10 cellular contexts compared by ENCODE assay signal in the genomic region with DNA sequence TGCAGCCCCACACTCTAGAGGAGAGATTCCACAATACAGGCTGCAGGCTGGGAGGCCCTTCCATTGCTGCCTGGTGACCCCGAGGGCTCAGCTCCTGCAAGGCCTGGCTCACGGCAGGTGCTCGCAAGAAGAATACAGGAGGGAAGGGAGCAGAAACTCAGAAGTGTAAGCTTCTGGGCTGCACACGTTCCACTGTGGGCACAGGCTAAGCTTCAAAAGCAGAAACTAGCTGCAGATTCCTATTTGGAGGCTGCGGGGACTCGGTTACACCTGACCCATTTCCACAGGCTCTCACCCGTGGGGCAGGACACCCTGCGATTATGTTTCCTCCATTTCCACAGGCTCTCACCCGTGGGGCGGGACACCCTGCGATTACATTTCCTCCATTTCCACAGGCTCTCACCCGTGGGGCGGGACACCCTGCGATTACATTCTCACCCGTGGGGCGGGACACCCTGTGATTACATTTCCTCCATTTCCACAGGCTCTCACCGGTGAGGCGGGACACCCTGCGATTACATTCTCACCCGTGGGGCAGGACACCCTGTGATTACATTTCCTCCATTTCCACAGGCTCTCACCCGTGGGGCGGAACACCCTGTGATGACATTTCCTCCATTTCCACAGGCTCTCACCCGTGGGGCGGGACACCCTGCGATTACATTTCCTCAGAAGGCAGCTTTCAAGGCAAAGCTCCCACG. TPM values are rescaled to one million over a fixed set of nuclear protein-coding genes. Genes with fewer than 3 reads are reported as not detected.
DNase-seq lines count a peak whose midpoint lies in the region; ATAC-seq, FAIRE-seq and TF ChIP-seq lines count a peak whose summit lies in the region.
"Had no signal": no experiment of that assay in that cellular context is flagged by ENCODE, and none has a peak within 500 bp of the region (broad histone marks: within the 10 kb centered on the region; RNA-seq: fewer than 3 reads in every experiment).

No MANE protein-coding gene starts in this region.

- FAIRE-seq in D721Med (lab: Jason Lieb, UNC) (no peak), kidney (lab: Jason Lieb, UNC) (no peak)

- DNase-seq in D341Med (ENCODE audit: low spot score) (peak; percentile 1), Peyer's patch (peak in 2 of 3 donors; percentile 24 to 41), right cardiac atrium (peak in 2 of 3 donors; percentile 31 to 46), psoas muscle (peak; percentile 2 to 30), D721Med (ENCODE audit: insufficient read length, low spot score) (no peak), substantia nigra (lab: John Stamatoyannopoulos, UW) (no peak), kidney (no peak), NOMO-1 treated with DMSO at 0.1 percent for 48 hours (lab: John Stamatoyannopoulos, UW; ENCODE audit: unreplicated experiment) (no peak)
- DNase-seq: NCI-H1105 had no signal

- TF ChIP-seq POLR2A in Peyer's patch (IDR thresholded peaks at IDR 0.05): no peak

- H3K9me3 ChIP-seq in Peyer's patch: no peaks in the 10 kb centered on the region
- no peaks in the 10 kb centered on the region for H3K9me3 ChIP-seq in right cardiac atrium (ENCODE audit: control insufficient read depth, low read length)
- no peaks in the 10 kb centered on the region for H3K9me3 ChIP-seq in psoas muscle
- H3K9me3 ChIP-seq in kidney (ENCODE audit: control insufficient read depth in 1 of 2, low read length in 2 of 2): no peaks in the 10 kb centered on the region

- WGBS in right cardiac atrium: 72% methylated on average over 26 of the region's 26 CpGs
- 76 to 81% (median 77%) methylated on average over 26 of the region's 26 CpGs for WGBS in psoas muscle, 3 donors

- no peaks in the 10 kb centered on the region for H3K27me3 ChIP-seq in Peyer's patch
- H3K27me3 ChIP-seq in right cardiac atrium (ENCODE audit: control insufficient read depth, insufficient read depth): no peaks in the 10 kb centered on the region
- H3K27me3 ChIP-seq in psoas muscle (ENCODE audit: insufficient read depth in 3 of 3, low read length in 2 of 3): no peaks in the 10 kb centered on the region

- peaks cover 0 to 5% (median 0%) of the 10 kb centered on the region in 3 donors for H3K36me3 ChIP-seq in Peyer's patch
- no peaks in the 10 kb centered on the region for H3K36me3 ChIP-seq in psoas muscle (ENCODE audit: insufficient read depth in 1 of 2, low read depth in 1 of 2)
- H3K36me3 ChIP-seq in kidney (ENCODE audit: control insufficient read depth in 1 of 2, insufficient read depth in 2 of 2, low read length in 2 of 2): peaks cover 0 to 2% of the 10 kb centered on the region in 2 donors

- H3K4me1 ChIP-seq in Peyer's patch (no peaks in the 10 kb centered on the region), right cardiac atrium (ENCODE audit: control insufficient read depth, insufficient read depth, low read length) (no peaks in the 10 kb centered on the region), psoas muscle (no peaks in the 10 kb centered on the region), kidney (ENCODE audit: control insufficient read depth in 1 of 2, insufficient read depth in 1 of 2, low read depth in 1 of 2, low read length in 2 of 2) (no peaks in the 10 kb centered on the region)

- TF ChIP-seq CTCF in Peyer's patch (IDR thresholded peaks at IDR 0.05): no peak
- no peak for TF ChIP-seq CTCF in psoas muscle (IDR thresholded peaks at IDR 0.05)
- TF ChIP-seq CTCF in D721Med (IDR thresholded peaks at IDR 0.05; ENCODE audit: insufficient read depth, missing control alignments): no peak
- TF ChIP-seq CTCF in kidney (IDR thresholded peaks at IDR 0.05; ENCODE audit: borderline replicate concordance, extremely low read depth, insufficient read depth): no peak

- no peak overlapping the region for H3K4me3 ChIP-seq in Peyer's patch
- no peak overlapping the region for H3K4me3 ChIP-seq in right cardiac atrium (ENCODE audit: low read length)
- no peak overlapping the region for H3K4me3 ChIP-seq in psoas muscle
- no peak overlapping the region for H3K4me3 ChIP-seq in kidney (ENCODE audit: low read length in 2 of 2)

- H3K27ac ChIP-seq in Peyer's patch (no peak overlapping the region), right cardiac atrium (ENCODE audit: low read length) (no peak overlapping the region), psoas muscle (no peak overlapping the region), substantia nigra (ENCODE audit: low read depth, low read length, poor library complexity, severe bottlenecking) (no peak overlapping the region), kidney (ENCODE audit: low read depth in 2 of 2, low read length in 2 of 2) (no peak overlapping the region)

- intact Hi-C loops in right cardiac atrium (cut with DNase I): no loop called here
- intact Hi-C loops in psoas muscle (cut with DNase I): no loop called here
- intact Hi-C loops in kidney (cut with DNase I): no loop called here

- no peak overlapping the region for H3K9ac ChIP-seq in kidney (ENCODE audit: low read length in 2 of 2)

- no peak for ATAC-seq in right cardiac atrium
- no peak for ATAC-seq in psoas muscle
- ATAC-seq: left colon had no signal

RNA-seq across cellular contexts. Expression of gene LPCAT1, which starts 10.3 kb away (rescaled TPM):
- total RNA-seq in Peyer's patch (10 to 100 TPM in 3 of 4 donors, 1 to 10 TPM in 1; 8.8 to 59.4 (median 28.5) TPM), right cardiac atrium (10 to 100 TPM; 11.0 to 19.7 (median 15.5) TPM), psoas muscle (1 to 10 TPM; 4.7 to 6.2 (median 6.1) TPM), kidney (46.5 TPM)
- polyA plus RNA-seq in right cardiac atrium (15.6 TPM), psoas muscle (1 to 10 TPM; 2.4 to 4.2 (median 3.4) TPM), kidney (ENCODE audit: insufficient read depth, low read depth, low replicate concordance) (22.2 TPM)

Comparison
In these comparisons a context has a peak if more than half of its experiments do, and no peak if none do; other contexts are left out.
1. DNase-seq: peak in D341Med (single experiment), Peyer's patch (2 of 3), right cardiac atrium (2 of 3) and psoas muscle (2 of 2); none in D721Med (single experiment), substantia nigra (0 of 49), kidney (single experiment) and NOMO-1 treated with DMSO at 0.1 percent for 48 hours (single experiment).